Comparison of ENCODE assay signal across 34 cellular contexts in genomic region chr1:192776206-192776605, GRCh38.
"Had no signal": no experiment of that assay in that cellular context is flagged by ENCODE, and none has a peak within 500 bp of the region (broad histone marks: within the 10 kb centered on the region; RNA-seq: fewer than 3 reads in every experiment).

No MANE protein-coding gene starts in this region.

- DNase-seq: Karpas-422, Kasumi-1, MG63, MM.1S, MV-4-11, NCI-H1048, NCI-H1092, NCI-H1092 treated with DMSO at 0.1 percent for 48 hours, NCI-H1105, NCI-H1105 treated with DMSO at 0.1 percent for 48 hours, NCI-H1417, NCI-H1417 treated with DMSO at 0.1 percent for 48 hours, NCI-H1436, NCI-H1436 treated with DMSO at 0.1 percent for 48 hours, NCI-H146, NCI-H1694, NCI-H1694 treated with DMSO at 0.1 percent for 48 hours, NCI-H187, NCI-H187 treated with DMSO at 0.1 percent for 48 hours, NCI-H1930, NCI-H2029, NCI-H2029 treated with DMSO at 0.1 percent for 48 hours, NCI-H2081, NCI-H2081 treated with DMSO at 0.1 percent for 48 hours, NCI-H2107, NCI-H2171, NCI-H2171 treated with DMSO at 0.1 percent for 48 hours, NCI-H2227 treated with DMSO at 0.1 percent for 48 hours, NCI-H226, NCI-H345, NCI-H446, NCI-H446 treated with DMSO at 0.1 percent for 48 hours, NCI-H510A, NCI-H510A treated with DMSO at 0.1 percent for 48 hours had no signal

- H3K27me3 ChIP-seq: MG63 had no signal

- H3K4me3 ChIP-seq: MG63 had no signal

- H3K36me3 ChIP-seq: MG63 had no signal
